ENCODE assay signal across 23 cellular contexts in genomic region chr7:150967332-150967731, GRCh38. TPM values are rescaled to one million over a fixed set of nuclear protein-coding genes. Genes with fewer than 3 reads are reported as not detected.
DNase-seq lines count a peak whose midpoint lies in the region; ATAC-seq and TF ChIP-seq lines count a peak whose summit lies in the region.
"Had no signal": no experiment of that assay in that cellular context is flagged by ENCODE, and none has a peak within 500 bp of the region (broad histone marks: within the 10 kb centered on the region; RNA-seq: fewer than 3 reads in every experiment).

No MANE protein-coding gene starts in this region.

- in situ Hi-C loops in transverse colon (cut with MboI; ENCODE audit: low pct_ligation_motif_present in 1 of 4, low pct_unique_long_range_greater_than_20kb in 1 of 4, low sequenced_read_pairs in 3 of 4) = no loop called here

- H3K27me3 Mint-ChIP-seq in natural killer cell (ENCODE audit: low read depth in 2 of 2) = peaks cover 31 to 34% of the 10 kb centered on the region in 2 donors
- H3K27me3 Mint-ChIP-seq: CD4-positive, alpha-beta memory T cell had no signal

- TF ChIP-seq CTCF in heart left ventricle (IDR thresholded peaks at IDR 0.05) = no peak
- no peak for TF ChIP-seq CTCF in esophagus muscularis mucosa (IDR thresholded peaks at IDR 0.05)
- no peak for TF ChIP-seq CTCF in transverse colon (IDR thresholded peaks at IDR 0.05)
- no peak for TF ChIP-seq CTCF in natural killer cell (IDR thresholded peaks at IDR 0.05)

- TF ChIP-seq EP300 in esophagus muscularis mucosa (IDR thresholded peaks at IDR 0.05) (no peak), transverse colon (IDR thresholded peaks at IDR 0.05; ENCODE audit: low read depth) (no peak)

- 55 to 63% (median 57%) methylated on average over 6 of the region's 6 CpGs for WGBS in heart left ventricle, 4 donors
- 44% methylated on average over 6 of the region's 6 CpGs for WGBS in esophagus muscularis mucosa
- 63 to 70% methylated on average over 5 to 6 of the region's 6 CpGs for WGBS in transverse colon (ENCODE audit: low coverage in 1 of 2), 2 donors

- no peak for ATAC-seq in heart left ventricle
- ATAC-seq in Right ventricle myocardium superior (ENCODE audit: poor library complexity) = no peak
- ATAC-seq in natural killer cell = no peak

- H3K27me3 ChIP-seq in heart left ventricle (peaks cover 0 to 37% (median 0%) of the 10 kb centered on the region in 9 donors), esophagus muscularis mucosa (peaks cover 0 to 9% (median 0%) of the 10 kb centered on the region in 4 donors), transverse colon (no peaks in the 10 kb centered on the region)

- TF ChIP-seq POLR2A in heart left ventricle (IDR thresholded peaks at IDR 0.05) (no peak), esophagus muscularis mucosa (IDR thresholded peaks at IDR 0.05; ENCODE audit: low read depth) (no peak), transverse colon (IDR thresholded peaks at IDR 0.05) (no peak)

- H3K27ac Mint-ChIP-seq in natural killer cell = no peak overlapping the region

- H3K4me1 ChIP-seq in heart left ventricle (peaks cover 0 to 96% (median 48%) of the 10 kb centered on the region in 12 donors), esophagus muscularis mucosa (peaks cover 82 to 100% (median 100%) of the 10 kb centered on the region in 4 donors), transverse colon (peaks cover 22 to 74% (median 37%) of the 10 kb centered on the region in 4 donors)
- H3K4me1 ChIP-seq: Caco-2, SJSA1 had no signal

- no peak overlapping the region for H3K4me3 Mint-ChIP-seq in natural killer cell
- H3K4me3 Mint-ChIP-seq: CD4-positive, alpha-beta memory T cell; IgD-negative memory B cell had no signal

- intact Hi-C loops in heart left ventricle (cut with DNase I) = no loop called here
- intact Hi-C loops in Right ventricle myocardium superior (cut with DNase I) = no loop called here
- intact Hi-C loops in esophagus muscularis mucosa (cut with DNase I) = no loop called here
- intact Hi-C loops in transverse colon (cut with DNase I; ENCODE audit: low total_unique reads) = no loop called here
- intact Hi-C loops in natural killer cell (cut with micrococcal nuclease) = no loop called here

- peaks cover 0 to 8% of the 10 kb centered on the region in 2 donors for H3K4me1 Mint-ChIP-seq in natural killer cell

- H3K9me3 ChIP-seq in heart left ventricle = no peaks in the 10 kb centered on the region
- H3K9me3 ChIP-seq in esophagus muscularis mucosa = no peaks in the 10 kb centered on the region
- no peaks in the 10 kb centered on the region for H3K9me3 ChIP-seq in transverse colon
- H3K9me3 ChIP-seq: BLaER1 treated with 17β-estradiol and CSF1 and Interleukin-3, amounts not matched to agents 10 nM and 100 nM; Caco-2; SJSA1 had no signal

- H3K4me3 ChIP-seq in heart left ventricle (no peak overlapping the region), esophagus muscularis mucosa (no peak overlapping the region), transverse colon (no peak overlapping the region)
- H3K4me3 ChIP-seq: BLaER1 treated with 17β-estradiol and CSF1 and Interleukin-3, amounts not matched to agents 10 nM and 100 nM; SJSA1 had no signal

- no peaks in the 10 kb centered on the region for H3K36me3 ChIP-seq in heart left ventricle
- no peaks in the 10 kb centered on the region for H3K36me3 ChIP-seq in esophagus muscularis mucosa
- H3K36me3 ChIP-seq in transverse colon = no peaks in the 10 kb centered on the region
- H3K36me3 ChIP-seq: BLaER1 treated with 17β-estradiol and CSF1 and Interleukin-3, amounts not matched to agents 10 nM and 100 nM; SJSA1 had no signal

- no peaks in the 10 kb centered on the region for H3K36me3 Mint-ChIP-seq in natural killer cell
- H3K36me3 Mint-ChIP-seq: CD4-positive, alpha-beta memory T cell had no signal

- peak overlapping the region in 11 of 12 donors; percentile 44 to 96 (median 78) for H3K27ac ChIP-seq in heart left ventricle
- H3K27ac ChIP-seq in esophagus muscularis mucosa (replicated peaks in 1 of 4) = peak overlapping the region; percentile 2 to 46 (median 12)
- H3K27ac ChIP-seq in transverse colon = peak overlapping the region in 3 of 4 donors; percentile 38 to 94 (median 82)
- H3K27ac ChIP-seq: 22Rv1; BLaER1 treated with 17β-estradiol and CSF1 and Interleukin-3, amounts not matched to agents 10 nM and 100 nM; SJSA1 had no signal

- H3K9me3 Mint-ChIP-seq in natural killer cell = no peaks in the 10 kb centered on the region
- H3K9me3 Mint-ChIP-seq: CD4-positive, alpha-beta memory T cell; IgD-negative memory B cell had no signal

- peak; percentile 19 for DNase-seq in NCI-H1092 treated with DMSO at 0.1 percent for 48 hours (lab: John Stamatoyannopoulos, UW)
- no peak for DNase-seq in NCI-H1092 (lab: John Stamatoyannopoulos, UW)
- no peak for DNase-seq in heart left ventricle
- no peak for DNase-seq in Right ventricle myocardium superior
- no peak for DNase-seq in esophagus muscularis mucosa (ENCODE audit: extremely low spot score)
- no peak for DNase-seq in transverse colon
- no peak for DNase-seq in natural killer cell
- DNase-seq in SK-N-DZ (ENCODE audit: low spot score) = no peak
- DNase-seq: Caco-2; CD4-positive, alpha-beta memory T cell; DMS 273 treated with DMSO at 0.1 percent for 48 hours; DMS79 treated with DMSO at 0.1 percent for 48 hours; Karpas-422; NCI-H1417 treated with DMSO at 0.1 percent for 48 hours; NCI-H1930; NCI-H345; NCI-H524; NCI-H774 had no signal

RNA-seq across cellular contexts. Expression of gene KCNH2, which starts 10.8 kb away (rescaled TPM):
- total RNA-seq in heart left ventricle (100 to 1,000 TPM in 5 of 9 donors, 10 to 100 TPM in 4; 58.1 to 185 (median 104) TPM), Right ventricle myocardium superior (88.9 TPM), esophagus muscularis mucosa (10 to 100 TPM; 29.8 to 71.7 (median 42.5) TPM), transverse colon (10 to 100 TPM in 3 of 4 donors, 1 to 10 TPM in 1; 9.5 to 39.0 (median 19.3) TPM), natural killer cell (under 1 TPM in 2 of 3 donors, not detected in 1; 0.39 to 0.60 TPM)
- polyA plus RNA-seq in heart left ventricle = 100 to 1,000 TPM in 1 of 2 donors, 10 to 100 TPM in 1; 59.8 to 154 TPM
- 47.5 and 53.0 TPM in 2 replicates for polyA plus RNA-seq in SK-N-DZ (2014; cell fraction: cytosol; rRNA removed)
- polyA plus RNA-seq in SK-N-DZ (2014; cell fraction: nucleus; rRNA removed) = 69.1 and 75.0 TPM in 2 replicates
- total RNA-seq: SJSA1 had no signal

RNA-seq across cellular contexts. Expression of gene NOS3, which starts 23.5 kb away (rescaled TPM):
- 10 to 100 TPM in 7 of 9 donors, 1 to 10 TPM in 2; 9.4 to 49.4 (median 17.3) TPM for total RNA-seq in heart left ventricle
- 10 to 100 TPM in 1 of 2 donors, 1 to 10 TPM in 1; 8.9 to 20.5 TPM for polyA plus RNA-seq in heart left ventricle
- total RNA-seq in Right ventricle myocardium superior = 10.0 TPM
- total RNA-seq in esophagus muscularis mucosa = 10 to 100 TPM in 3 of 4 donors, 1 to 10 TPM in 1; 3.7 to 20.2 (median 16.2) TPM
- 10 to 100 TPM in 2 of 4 donors, 1 to 10 TPM in 2; 2.5 to 34.2 (median 7.0) TPM for total RNA-seq in transverse colon
- 1 to 10 TPM; 2.6 to 5.9 (median 3.8) TPM for total RNA-seq in natural killer cell
- 14.7 and 15.2 TPM in 2 replicates for polyA plus RNA-seq in SK-N-DZ (2014; cell fraction: cytosol; rRNA removed)
- 21.6 and 21.7 TPM in 2 replicates for polyA plus RNA-seq in SK-N-DZ (2014; cell fraction: nucleus; rRNA removed)
- total RNA-seq: M059J, SJSA1 had no signal

RNA-seq across cellular contexts. Expression of gene ATG9B, which starts 57.0 kb away (rescaled TPM):
- total RNA-seq in heart left ventricle = 1 to 10 TPM in 1 of 9 donors, under 1 TPM in 1, not detected in 7; 0.07 to 1.0 TPM
- under 1 TPM; 0.26 to 0.38 TPM for polyA plus RNA-seq in heart left ventricle
- not detected for total RNA-seq in Right ventricle myocardium superior
- total RNA-seq in esophagus muscularis mucosa = under 1 TPM in 1 of 4 donors, not detected in 3; 0.42 TPM
- 1 to 10 TPM in 1 of 4 donors, not detected in 3; 1.1 TPM for total RNA-seq in transverse colon
- 1 to 10 TPM; 4.4 to 4.6 (median 4.5) TPM for total RNA-seq in natural killer cell
- polyA plus RNA-seq in SK-N-DZ (2014; cell fraction: cytosol; rRNA removed) = 5.2 and 5.4 TPM in 2 replicates
- 7.5 and 9.9 TPM in 2 replicates for polyA plus RNA-seq in SK-N-DZ (2014; cell fraction: nucleus; rRNA removed)
- total RNA-seq: M059J, SJSA1 had no signal

Comparison
In these comparisons a context has a peak if more than half of its experiments do, and no peak if none do; other contexts are left out.
1. H3K27ac ChIP-seq: peak in every context shown above with its lines; median percentile 82 in transverse colon; 78 in heart left ventricle; 12 in esophagus muscularis mucosa.
2. RNA of gene KCNH2, which starts 10.8 kb away (total RNA-seq): 58.1 to 185 TPM in heart left ventricle, 88.9 TPM in Right ventricle myocardium superior (single experiment), 29.8 to 71.7 TPM in esophagus muscularis mucosa and 9.5 to 39.0 TPM in transverse colon; 0.39 to 0.60 TPM in natural killer cell; every median in the first group is over 4 times any median in the second.